ENCODE assay signal across 32 cellular contexts in the genomic region with DNA sequence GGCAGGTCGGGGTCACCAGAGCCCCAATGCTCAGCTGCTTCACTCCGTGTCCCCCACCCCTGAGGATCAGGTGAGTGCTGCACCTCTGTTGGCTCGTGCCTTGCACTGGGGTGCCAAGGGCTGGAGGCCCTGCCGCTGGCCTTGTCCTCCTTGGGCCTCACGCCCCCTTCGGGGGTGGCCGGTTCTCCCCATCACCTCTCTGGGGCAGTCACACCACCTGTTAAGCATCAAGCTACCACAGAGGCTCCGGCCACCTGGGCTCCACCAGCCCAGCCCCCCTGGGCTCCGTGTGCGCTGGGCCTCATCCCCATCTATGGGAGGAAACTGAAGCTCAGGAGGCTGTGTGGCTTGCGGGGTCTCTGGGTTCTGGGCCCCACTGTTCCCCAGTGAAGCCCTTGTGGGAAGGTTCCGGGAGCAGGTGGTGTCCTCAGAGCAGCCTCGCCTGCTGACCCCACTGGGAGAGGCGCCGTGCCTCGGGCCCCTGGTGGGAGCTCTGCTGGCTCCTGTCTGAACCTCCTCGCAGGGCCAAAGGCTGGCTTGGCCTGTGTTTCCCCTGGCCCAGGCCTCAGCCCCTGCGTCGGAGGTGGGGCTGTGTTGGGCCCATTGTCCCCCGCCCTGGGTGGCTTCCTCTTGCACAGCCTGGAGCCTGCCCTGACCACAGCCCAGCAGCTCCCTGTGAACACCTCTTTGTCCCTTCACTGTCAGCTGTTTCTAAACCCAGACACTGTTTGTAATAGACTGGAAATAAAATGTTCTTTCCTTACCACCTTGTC. TPM values are rescaled to one million over a fixed set of nuclear protein-coding genes. Genes with fewer than 3 reads are reported as not detected.
DNase-seq lines count a peak whose midpoint lies in the region; ATAC-seq and FAIRE-seq lines count a peak whose summit lies in the region.
"Had no signal": no experiment of that assay in that cellular context is flagged by ENCODE, and none has a peak within 500 bp of the region (broad histone marks: within the 10 kb centered on the region; RNA-seq: fewer than 3 reads in every experiment).

No MANE protein-coding gene starts in this region.

- H4K8ac ChIP-seq in mesendoderm (ENCODE audit: low read depth, low read length): no peak overlapping the region

- no peak overlapping the region for H4K5ac ChIP-seq in mesendoderm (ENCODE audit: low read length)

- ATAC-seq in Right ventricle myocardium inferior: peak; percentile 2
- no peak for ATAC-seq in Right ventricle myocardium superior (ENCODE audit: poor library complexity)
- no peak for ATAC-seq in GM19397 (IDR thresholded peaks at IDR 0.05; ENCODE audit: unreplicated experiment)
- ATAC-seq in GM18858 (IDR thresholded peaks at IDR 0.05; ENCODE audit: unreplicated experiment): no peak
- ATAC-seq: activated CD8-positive, alpha-beta T cell treated with anti-CD3 and anti-CD28 coated beads, Interleukin-2, amount 10 ng/mL, durations not matched to agents 7 days and 5 days; GM12878; left lung had no signal

- H3K27ac ChIP-seq in mesendoderm (ENCODE audit: low read depth, low read length): no peak overlapping the region
- H3K27ac ChIP-seq: HL-60, left lung, ovary, suprapubic skin had no signal

- H3K56ac ChIP-seq in mesendoderm (ENCODE audit: low read length): no peak overlapping the region

- no peaks in the 10 kb centered on the region for H3K36me3 ChIP-seq in mesendoderm (ENCODE audit: control insufficient read depth, insufficient read depth, low read length)
- H3K36me3 ChIP-seq: ovary, suprapubic skin had no signal

- no peak overlapping the region for H3K18ac ChIP-seq in mesendoderm (ENCODE audit: low read length)

- H2BK120ac ChIP-seq in mesendoderm (ENCODE audit: low read depth, low read length): no peak overlapping the region

- no peak for FAIRE-seq in frontal cortex (lab: Jason Lieb, UNC)
- FAIRE-seq: endometrium, GM12878 had no signal

- no peaks in the 10 kb centered on the region for H3K4me1 ChIP-seq in mesendoderm (ENCODE audit: control insufficient read depth, low read depth, low read length)
- H3K4me1 ChIP-seq: left lung, suprapubic skin had no signal

- no peak overlapping the region for H3K4me3 ChIP-seq in mesendoderm (ENCODE audit: low read length)
- H3K4me3 ChIP-seq: GM12878, left lung, ovary, suprapubic skin had no signal

- intact Hi-C loops in Right ventricle myocardium inferior (cut with DNase I): no loop called here
- intact Hi-C loops in Right ventricle myocardium superior (cut with DNase I): no loop called here

- no peak overlapping the region for H2AK5ac ChIP-seq in mesendoderm (ENCODE audit: low read length)

- no peak overlapping the region for H2BK5ac ChIP-seq in mesendoderm (ENCODE audit: low read length)

- no peak overlapping the region for H3K9ac ChIP-seq in mesendoderm (ENCODE audit: low read length)
- H3K9ac ChIP-seq: SK-N-SH had no signal

- DNase-seq in Right ventricle myocardium inferior (ENCODE audit: missing footprints): peak; percentile 52
- DNase-seq in Right ventricle myocardium superior: no peak
- peak; percentile 45 for DNase-seq in astrocyte of the hippocampus (ENCODE audit: low read depth, low spot score)
- peak; percentile 22 for DNase-seq in mesendoderm
- DNase-seq in frontal cortex (ENCODE audit: low spot score in 2 of 2): no peak
- DNase-seq in Ammon's horn (ENCODE audit: low spot score): no peak
- DNase-seq: 8988T; activated CD8-positive, alpha-beta T cell treated with anti-CD3 and anti-CD28 coated beads, Interleukin-2, amount 10 ng/mL, durations not matched to agents 7 days and 5 days; caudate nucleus; CD4-positive, alpha-beta memory T cell; HFFc6; left lung; natural killer cell; NCI-H1092; NCI-H187 treated with DMSO at 0.1 percent for 48 hours; NCI-H2227 treated with DMSO at 0.1 percent for 48 hours; NCI-H526 treated with DMSO at 0.1 percent for 48 hours; ovary; RPMI8226; stimulated activated CD4-positive, alpha-beta T cell treated with anti-CD3 and anti-CD28 coated beads, Interleukin-12 subunit alpha, Interleukin-12 subunit beta, amount 100 ng/mL, for 4 hours; stimulated activated CD4-positive, alpha-beta T cell treated with anti-CD3 and anti-CD28 coated beads, Interleukin-4, amount 100 ng/mL, for 24 hours; stimulated activated naive B cell treated with anti-CD40 and anti-IgM and Interleukin-4, amounts not matched to agents 10 μg/mL and 1 μg/mL and 100 μg/mL, for 72 hours; T-helper 2 cell had no signal

- no CpG with 5 or more reads among the region's 20 CpGs for WGBS in mesendoderm (ENCODE audit: extremely low coverage, insufficient coverage, low lambda C conversion rate)

- no peak overlapping the region for H3K23ac ChIP-seq in mesendoderm (ENCODE audit: low read length)

- H3K4ac ChIP-seq in mesendoderm (ENCODE audit: low read depth, low read length): no peak overlapping the region

- no peaks in the 10 kb centered on the region for H3K79me2 ChIP-seq in mesendoderm (ENCODE audit: control insufficient read depth, insufficient read depth, low read length)

- H3K79me1 ChIP-seq in mesendoderm (ENCODE audit: low read length): no peaks in the 10 kb centered on the region

- H3K4me2 ChIP-seq in mesendoderm (ENCODE audit: low read length): no peak overlapping the region
- H3K4me2 ChIP-seq: SK-N-SH had no signal

- no peak overlapping the region for H2BK15ac ChIP-seq in mesendoderm (replicated peaks; ENCODE audit: low read depth)

- no peaks in the 10 kb centered on the region for H3K27me3 ChIP-seq in mesendoderm (ENCODE audit: insufficient read depth, low read length, poor library complexity)
- H3K27me3 ChIP-seq: ovary had no signal

RNA-seq across cellular contexts. Expression of a gene that starts 30.8 kb away (rescaled TPM):
- total RNA-seq in Right ventricle myocardium inferior (35.5 TPM), Right ventricle myocardium superior (33.7 TPM), frontal cortex (under 0.01 TPM)
- 0.21 TPM for polyA plus RNA-seq in mesendoderm (2013, experiment 1 of 2)
- 0.14 TPM for polyA plus RNA-seq in mesendoderm (2013, experiment 2 of 2)
- total RNA-seq: activated CD8-positive, alpha-beta T cell treated with anti-CD3 and anti-CD28 coated beads, Interleukin-2, amount 10 ng/mL, durations not matched to agents 7 days and 5 days; CD4-positive, alpha-beta memory T cell; glomerular endothelial cell; HFFc6 had no signal
- polyA plus RNA-seq: SK-N-SH had no signal

RNA-seq across cellular contexts. Expression of a gene that starts 38.3 kb away (rescaled TPM):
- 286 TPM for total RNA-seq in Right ventricle myocardium inferior
- 280 TPM for total RNA-seq in Right ventricle myocardium superior
- 46.7 TPM for polyA plus RNA-seq in mesendoderm (2013, experiment 1 of 2)
- polyA plus RNA-seq in mesendoderm (2013, experiment 2 of 2): 50.6 TPM
- 13.5 TPM for total RNA-seq in frontal cortex

RNA-seq across cellular contexts. Expression of a gene that starts 52.1 kb away (rescaled TPM):
- 1.5 TPM for total RNA-seq in Right ventricle myocardium inferior
- 1.9 TPM for total RNA-seq in Right ventricle myocardium superior
- polyA plus RNA-seq in mesendoderm (2013, experiment 1 of 2): 0.10 TPM
- 0.06 TPM for polyA plus RNA-seq in mesendoderm (2013, experiment 2 of 2)
- 1.6 TPM for total RNA-seq in frontal cortex
- total RNA-seq: activated CD8-positive, alpha-beta T cell treated with anti-CD3 and anti-CD28 coated beads, Interleukin-2, amount 10 ng/mL, durations not matched to agents 7 days and 5 days; suprapubic skin; ureter had no signal
- polyA plus RNA-seq: CD4-positive, alpha-beta memory T cell; GM12878 had no signal

Comparison
In these comparisons a context has a peak if more than half of its experiments do, and no peak if none do; other contexts are left out.
1. DNase-seq: peak in Right ventricle myocardium inferior (single experiment), astrocyte of the hippocampus (single experiment) and mesendoderm (single experiment); none in Right ventricle myocardium superior (single experiment), frontal cortex (0 of 2) and Ammon's horn (single experiment).
2. RNA of a gene that starts 30.8 kb away (total RNA-seq): 35.5 TPM in Right ventricle myocardium inferior (single experiment) and 33.7 TPM in Right ventricle myocardium superior (single experiment); under 0.01 TPM in frontal cortex (single experiment); every median in the first group is over 10 times any median in the second.
3. RNA of a gene that starts 38.3 kb away (total RNA-seq): 286 TPM in Right ventricle myocardium inferior (single experiment) and 280 TPM in Right ventricle myocardium superior (single experiment); 13.5 TPM in frontal cortex (single experiment); every median in the first group is over 10 times any median in the second.